In genomic region chr5:173618927-173619519, GRCh38 we compare ENCODE assay signal across 8 cellular contexts. TPM values are rescaled to one million over a fixed set of nuclear protein-coding genes. Genes with fewer than 3 reads are reported as not detected.
DNase-seq lines count a peak whose midpoint lies in the region; ATAC-seq, FAIRE-seq and TF ChIP-seq lines count a peak whose summit lies in the region.

No MANE protein-coding gene starts in this region.

- no peak for FAIRE-seq in D721Med (lab: Jason Lieb, UNC)

- H3K27me3 ChIP-seq in NT2/D1 (ENCODE audit: insufficient read depth, insufficient read length): no peaks in the 10 kb centered on the region
- no peaks in the 10 kb centered on the region for H3K27me3 ChIP-seq in sigmoid colon

- H3K4me3 Mint-ChIP-seq in HFFc6: no peak overlapping the region

- peaks cover 9% of the 10 kb centered on the region; the same call in 1 of the 2 replicates for H3K27me3 Mint-ChIP-seq in HFFc6 (ENCODE audit: insufficient read depth)

- intact Hi-C loops in sigmoid colon (cut with DNase I): loop anchor here (1.0 to 2.0 kb wide), 3 partner anchors 270 to 694 kb away; partner anchors contain the start of gene CPEB4

- H3K27ac Mint-ChIP-seq in HFFc6: no peak overlapping the region

- peaks cover 6% of the 10 kb centered on the region for H3K36me3 ChIP-seq in NT2/D1 (ENCODE audit: insufficient read depth, insufficient read length, low read length)
- H3K36me3 ChIP-seq in sigmoid colon: no peaks in the 10 kb centered on the region

- DNase-seq in D721Med (ENCODE audit: insufficient read length, low spot score): peak; percentile 31
- peak; percentile 49 for DNase-seq in HFFc6
- DNase-seq in NT2/D1 (ENCODE audit: low read depth, low spot score): peak; percentile 32
- DNase-seq in activated effector memory CD4-positive, alpha-beta T cell treated with anti-CD3 and anti-CD28 coated beads, Interleukin-2, amount 50 U/mL, for 16 hours: peak; percentile 66
- DNase-seq in globus pallidus (ENCODE audit: low spot score): peak; percentile 69
- DNase-seq in sigmoid colon: no peak

- H3K9me3 Mint-ChIP-seq in HFFc6: no peaks in the 10 kb centered on the region

- ATAC-seq in GM21723 (IDR thresholded peaks at IDR 0.05; ENCODE audit: unreplicated experiment): no peak
- no peak for ATAC-seq in HG02884 (IDR thresholded peaks at IDR 0.05; ENCODE audit: unreplicated experiment)

- no peak overlapping the region for H3K27ac ChIP-seq in sigmoid colon

- no peaks in the 10 kb centered on the region for H3K36me3 Mint-ChIP-seq in HFFc6 (ENCODE audit: low read depth)

- H3K9me3 ChIP-seq in NT2/D1 (ENCODE audit: insufficient read depth, low read length) (no peaks in the 10 kb centered on the region), sigmoid colon (no peaks in the 10 kb centered on the region)

- H3K4me3 ChIP-seq in NT2/D1 (ENCODE audit: insufficient read length, low read depth) (no peak overlapping the region), sigmoid colon (no peak overlapping the region)

- no peaks in the 10 kb centered on the region for H3K4me1 ChIP-seq in NT2/D1 (ENCODE audit: insufficient read depth, insufficient read length)
- peaks cover 0 to 22% (median 22%) of the 10 kb centered on the region in 4 donors for H3K4me1 ChIP-seq in sigmoid colon

- TF ChIP-seq EP300 in sigmoid colon (IDR thresholded peaks at IDR 0.05): no peak

- H3K9ac ChIP-seq in NT2/D1 (ENCODE audit: insufficient read length, low read depth): no peak overlapping the region

- TF ChIP-seq POLR2A in sigmoid colon (IDR thresholded peaks at IDR 0.05): no peak

- H3K4me1 Mint-ChIP-seq in HFFc6 (ENCODE audit: low read depth): peaks cover 20% of the 10 kb centered on the region

- WGBS in sigmoid colon, 2 donors: 12 to 19% methylated on average over 7 of the region's 7 CpGs

- TF ChIP-seq CTCF in D721Med (IDR thresholded peaks at IDR 0.05; ENCODE audit: insufficient read depth, missing control alignments) (peak; percentile 90), HFFc6 (IDR thresholded peaks at IDR 0.05) (peak; percentile 83), sigmoid colon (IDR thresholded peaks at IDR 0.05) (peak; percentile 66 to 79 (median 68))

RNA-seq across cellular contexts. Expression of gene BOD1, which starts 2.6 kb away (rescaled TPM):
- 10 to 100 TPM; 47.5 to 52.4 (median 50.9) TPM for total RNA-seq in HFFc6 (2021; fragmentation: NEBNext Ultra II Directional; extraction: Animal tissue kit (Norgen Biotek cat#: 25700))
- 10 to 100 TPM; 39.3 to 71.3 (median 54.3) TPM for total RNA-seq in sigmoid colon
- 10 to 100 TPM; 17.6 to 37.2 (median 31.0) TPM for polyA plus RNA-seq in sigmoid colon
